In genomic region chrX:82648062-82648461, GRCh38 we compare ENCODE assay signal across 1 cellular context.
TF ChIP-seq lines count a peak whose summit lies in the region.

No MANE protein-coding gene starts in this region.

TF ChIP-seq in H1, 55 proteins besides CTCF, POLR2A, EP300 and RAD21 (continued from another document):
- TF ChIP-seq GABPA (IDR thresholded peaks at IDR 0.05; ENCODE audit: borderline replicate concordance, insufficient read depth, low read length) (no peak), RNF2 (IDR thresholded peaks at IDR 0.05; ENCODE audit: borderline replicate concordance, low read depth, low read length, missing control alignments, poor library complexity, severe bottlenecking) (no peak), CHD1 (IDR thresholded peaks at IDR 0.05; ENCODE audit: low read depth, low read length) (no peak), HDAC6 (IDR thresholded peaks at IDR 0.05; ENCODE audit: low read depth, low read length) (no peak), KDM5A (IDR thresholded peaks at IDR 0.05; ENCODE audit: low read length) (no peak), KDM4A (IDR thresholded peaks at IDR 0.05; ENCODE audit: low read depth, low read length, severe bottlenecking) (no peak), TAF7 (optimal IDR thresholded peaks at IDR 0.05; ENCODE audit: borderline replicate concordance, low read depth, low read length) (no peak), ATF3 (IDR thresholded peaks at IDR 0.05; ENCODE audit: insufficient read depth, low read depth, low read length) (no peak), CBX8 (IDR thresholded peaks at IDR 0.05; ENCODE audit: borderline replicate concordance, low read depth, low read length) (no peak), YY1 (IDR thresholded peaks at IDR 0.05; ENCODE audit: low read depth, low read length) (no peak), CEBPB (IDR thresholded peaks at IDR 0.05; ENCODE audit: low read depth, low read length) (no peak), TBP (IDR thresholded peaks at IDR 0.05; ENCODE audit: low read depth, low read length) (no peak)
